ENCODE assay signal across 8 cellular contexts in genomic region chr14:58151701-58152568, GRCh38. TPM values are rescaled to one million over a fixed set of nuclear protein-coding genes. Genes with fewer than 3 reads are reported as not detected.
DNase-seq lines count a peak whose midpoint lies in the region; ATAC-seq and TF ChIP-seq lines count a peak whose summit lies in the region.

Gene ARMH4, minus strand, starts transcription at chr14:58152213. Its CDS starts 12,855 bp downstream, at chr14:58139358.

- H3K4me3 ChIP-seq in Caco-2 (ENCODE audit: low read depth, low read length): peak within 1 kb of the TSS; percentile 46
- peak within 1 kb of the TSS; percentile 77 for H3K4me3 ChIP-seq in HUES64 (ENCODE audit: low read length)
- peak within 1 kb of the TSS; percentile 69 for H3K4me3 ChIP-seq in OCI-LY1 (ENCODE audit: low read depth, low read length, poor library complexity, severe bottlenecking)
- peak within 1 kb of the TSS; percentile 70 to 87 (median 81) for H3K4me3 ChIP-seq in esophagus muscularis mucosa
- peak within 1 kb of the TSS; percentile 78 to 83 for H3K4me3 ChIP-seq in muscle layer of colon (ENCODE audit: low read depth in 1 of 2, low read length in 2 of 2)

- H3K27me3 Mint-ChIP-seq in Caco-2 (ENCODE audit: insufficient read depth, unreplicated experiment): peaks cover 29% of the 10 kb centered on the region
- peaks cover 66% of the 10 kb centered on the region for H3K27me3 Mint-ChIP-seq in activated T-cell treated with anti-CD3 and anti-CD28 coated beads, Interleukin-2, amount 50 U/mL, for 4 hours (ENCODE audit: low read depth)

- H3K27me3 ChIP-seq in Caco-2 (replicated peaks; ENCODE audit: control insufficient read depth, insufficient read depth, low read length) (peaks cover 3% of the 10 kb centered on the region), HUES64 (ENCODE audit: insufficient read depth, low read length) (peaks cover 42% of the 10 kb centered on the region), OCI-LY1 (ENCODE audit: insufficient read depth, low read length) (peaks cover 3% of the 10 kb centered on the region; the same call in 1 of the 2 replicates), esophagus muscularis mucosa (no peaks in the 10 kb centered on the region), muscle layer of colon (ENCODE audit: control insufficient read depth in 1 of 2, insufficient read depth in 2 of 2, low read length in 2 of 2) (peaks cover 0 to 4% of the 10 kb centered on the region in 2 donors)

- WGBS in HUES64: under 1% methylated on average over 94 of the region's 94 CpGs
- under 1% methylated on average over 50 of the region's 94 CpGs for WGBS in esophagus muscularis mucosa

- H3K4me1 ChIP-seq in Caco-2: peaks cover 6% of the 10 kb centered on the region; the same call in 1 of the 2 replicates
- peaks cover 37% of the 10 kb centered on the region for H3K4me1 ChIP-seq in HUES64 (ENCODE audit: insufficient read depth, low read length)
- peaks cover 7% of the 10 kb centered on the region for H3K4me1 ChIP-seq in OCI-LY1 (ENCODE audit: insufficient read depth, low read length, severe bottlenecking)
- H3K4me1 ChIP-seq in esophagus muscularis mucosa: peaks cover 10 to 23% (median 16%) of the 10 kb centered on the region in 4 donors
- H3K4me1 ChIP-seq in muscle layer of colon (ENCODE audit: insufficient read depth, low read length): peaks cover 6% of the 10 kb centered on the region

- H4K20me1 ChIP-seq in OCI-LY1 (ENCODE audit: insufficient read depth, low read length): no peaks in the 10 kb centered on the region

- H2AFZ ChIP-seq in OCI-LY1 (ENCODE audit: low read length): peak within 1 kb of the TSS; percentile 95; the same call in 1 of the 2 replicates

- intact Hi-C loops in Caco-2 (cut with micrococcal nuclease; ENCODE audit: unreplicated experiment) (loop anchor here (1.0 to 5.0 kb wide), 2 partner anchors 19 to 40 kb away; no protein-coding TSS in a partner anchor), esophagus muscularis mucosa (cut with DNase I) (loop anchor here (5.0 kb wide), 2 partner anchors 45 to 130 kb away; no protein-coding TSS in a partner anchor)

- H3K9me2 ChIP-seq in OCI-LY1 (ENCODE audit: low read depth, low read length): no peaks in the 10 kb centered on the region

- BruUV-seq in Caco-2 (replicated peaks; lab: Mats Ljungman, UMichigan): no TSS peak

- peak within 1 kb of the TSS; percentile 71 for H3K4me3 Mint-ChIP-seq in Caco-2 (ENCODE audit: unreplicated experiment)
- H3K4me3 Mint-ChIP-seq in activated T-cell treated with anti-CD3 and anti-CD28 coated beads, Interleukin-2, amount 50 U/mL, for 4 hours: peak within 1 kb of the TSS; percentile 78

- no peaks in the 10 kb centered on the region for H3K79me2 ChIP-seq in OCI-LY1 (ENCODE audit: insufficient read depth, low read length)

- H3K36me3 Mint-ChIP-seq in Caco-2 (ENCODE audit: insufficient read depth, unreplicated experiment): no peaks in the 10 kb centered on the region
- H3K36me3 Mint-ChIP-seq in activated T-cell treated with anti-CD3 and anti-CD28 coated beads, Interleukin-2, amount 50 U/mL, for 4 hours (ENCODE audit: insufficient read depth): no peaks in the 10 kb centered on the region

- POLR2A ChIA-PET in Caco-2 (lab: Charles Lee): no interaction called here

- no peaks in the 10 kb centered on the region for H3K36me3 ChIP-seq in Caco-2 (ENCODE audit: control insufficient read depth, insufficient read depth, low read length)
- H3K36me3 ChIP-seq in HUES64 (ENCODE audit: insufficient read depth, low read length): no peaks in the 10 kb centered on the region
- no peaks in the 10 kb centered on the region for H3K36me3 ChIP-seq in OCI-LY1 (ENCODE audit: insufficient read depth, low read length)
- no peaks in the 10 kb centered on the region for H3K36me3 ChIP-seq in esophagus muscularis mucosa
- no peaks in the 10 kb centered on the region for H3K36me3 ChIP-seq in muscle layer of colon (ENCODE audit: insufficient read depth, low read length)

- no peak within 1 kb of the TSS for H3K27ac Mint-ChIP-seq in Caco-2 (ENCODE audit: unreplicated experiment)

- no peak for TF ChIP-seq EP300 in esophagus muscularis mucosa (IDR thresholded peaks at IDR 0.05)

- DNase-seq in Caco-2 (peak; percentile 71 to 78), esophagus muscularis mucosa (ENCODE audit: extremely low spot score) (peak; percentile 94)
- DNase-seq in activated T-cell treated with anti-CD3 and anti-CD28 coated beads, Interleukin-2, amount 50 U/mL, for 4 hours: peak; percentile 51
- peak; percentile 19 for DNase-seq in stimulated activated CD8-positive, alpha-beta memory T cell treated with anti-CD3 and anti-CD28 coated beads, Interleukin-7, amount 100 ng/mL, for 24 hours (ENCODE audit: low read depth)

- no peak for TF ChIP-seq POLR2A in esophagus muscularis mucosa (IDR thresholded peaks at IDR 0.05; ENCODE audit: low read depth)

- TF ChIP-seq CTCF in Caco-2 (IDR thresholded peaks at IDR 0.05; ENCODE audit: insufficient read depth in 1 of 2, low read depth in 1 of 2, low read length in 1 of 2, severe bottlenecking in 1 of 2, unreplicated experiment in 1 of 2): no peak
- TF ChIP-seq CTCF in OCI-LY1 (IDR thresholded peaks at IDR 0.05; ENCODE audit: low read length): no peak
- peak in 2 of 3 experiments; percentile 12 to 27 for TF ChIP-seq CTCF in esophagus muscularis mucosa (IDR thresholded peaks at IDR 0.05)

- H3K27ac ChIP-seq in HUES64 (ENCODE audit: low read depth, low read length) (no peak within 1 kb of the TSS), OCI-LY1 (ENCODE audit: low read depth, low read length, poor library complexity, severe bottlenecking) (no peak within 1 kb of the TSS), esophagus muscularis mucosa (replicated peaks in 1 of 4) (peak within 1 kb of the TSS; percentile 72 to 80 (median 74)), muscle layer of colon (ENCODE audit: low read depth, low read length) (peak within 1 kb of the TSS; percentile 43)

- H3F3A ChIP-seq in OCI-LY1 (ENCODE audit: insufficient read depth, low read length): no peaks in the 10 kb centered on the region

- CTCF ChIA-PET in Caco-2 (lab: Charles Lee): no interaction called here

- H3K9me3 Mint-ChIP-seq in Caco-2 (ENCODE audit: unreplicated experiment): no peaks in the 10 kb centered on the region
- no peaks in the 10 kb centered on the region for H3K9me3 Mint-ChIP-seq in activated T-cell treated with anti-CD3 and anti-CD28 coated beads, Interleukin-2, amount 50 U/mL, for 4 hours

- peak within 1 kb of the TSS; percentile 99 for H3K4me2 ChIP-seq in OCI-LY1 (ENCODE audit: low read length)

- H3K9ac ChIP-seq in HUES64 (ENCODE audit: low read depth, low read length) (peak within 1 kb of the TSS; percentile 71), OCI-LY1 (ENCODE audit: low read length) (peak within 1 kb of the TSS; percentile 50; the same call in 1 of the 2 replicates), muscle layer of colon (ENCODE audit: low read length) (peak within 1 kb of the TSS; percentile 35)

- H3K9me3 ChIP-seq in Caco-2: no peaks in the 10 kb centered on the region
- H3K9me3 ChIP-seq in HUES64 (ENCODE audit: insufficient read depth, low read depth, low read length): no peaks in the 10 kb centered on the region
- H3K9me3 ChIP-seq in OCI-LY1 (ENCODE audit: low read length): no peaks in the 10 kb centered on the region
- no peaks in the 10 kb centered on the region for H3K9me3 ChIP-seq in esophagus muscularis mucosa
- H3K9me3 ChIP-seq in muscle layer of colon (ENCODE audit: low read length): no peaks in the 10 kb centered on the region

- peak; percentile 92 for ATAC-seq in GM21515 (IDR thresholded peaks at IDR 0.05; ENCODE audit: unreplicated experiment)
- ATAC-seq in activated T-cell treated with anti-CD3 and anti-CD28 coated beads, Interleukin-2, amount 50 U/mL, for 4 hours: peak; percentile 91 to 92

- no peaks in the 10 kb centered on the region for H3K4me1 Mint-ChIP-seq in Caco-2 (ENCODE audit: low read depth, unreplicated experiment)
- peaks cover 17% of the 10 kb centered on the region for H3K4me1 Mint-ChIP-seq in activated T-cell treated with anti-CD3 and anti-CD28 coated beads, Interleukin-2, amount 50 U/mL, for 4 hours (ENCODE audit: low read depth)

RNA-seq across cellular contexts. Expression of gene ARMH4, which starts in this region (rescaled TPM):
- 0.07 and 0.16 TPM in 2 replicates for total RNA-seq in Caco-2 (2022)
- polyA plus RNA-seq in HUES64 (2013, experiment 1 of 2): 8.7 TPM
- 8.9 TPM for polyA plus RNA-seq in HUES64 (2013, experiment 2 of 2)
- not detected for total RNA-seq in activated T-cell treated with anti-CD3 and anti-CD28 coated beads, Interleukin-2, amount 50 U/mL, for 4 hours
- total RNA-seq in esophagus muscularis mucosa: 1 to 10 TPM; 5.0 to 8.0 (median 5.8) TPM

Comparison
In these comparisons a context has a peak if more than half of its experiments do, and no peak if none do; other contexts are left out.
1. Peak in DNase-seq and H3K4me3 ChIP-seq in Caco-2; RNA of the gene not detected or under 1 TPM.
2. Peak in DNase-seq and ATAC-seq in activated T-cell treated with anti-CD3 and anti-CD28 coated beads, Interleukin-2, amount 50 U/mL, for 4 hours; RNA of the gene not detected or under 1 TPM.
3. DNase-seq: peak in every context shown above with its lines; median percentile 94 in esophagus muscularis mucosa; 74 in Caco-2; 51 in activated T-cell treated with anti-CD3 and anti-CD28 coated beads, Interleukin-2, amount 50 U/mL, for 4 hours; 19 in stimulated activated CD8-positive, alpha-beta memory T cell treated with anti-CD3 and anti-CD28 coated beads, Interleukin-7, amount 100 ng/mL, for 24 hours.
4. CTCF ChIP-seq: peak in esophagus muscularis mucosa (2 of 3); none in Caco-2 (0 of 2) and OCI-LY1 (single experiment).
5. H3K27ac ChIP-seq: peak in esophagus muscularis mucosa (4 of 4) and muscle layer of colon (single experiment); none in HUES64 (single experiment) and OCI-LY1 (single experiment).
6. Peak in every context shown above with its lines, with median percentiles within 50 percentile points of each other: H3K4me3 ChIP-seq and H3K9ac ChIP-seq.